ENCODE assay signal across 17 cellular contexts in genomic region chr11:44397586-44398178, GRCh38.
"Had no signal": no experiment of that assay in that cellular context is flagged by ENCODE, and none has a peak within 500 bp of the region (broad histone marks: within the 10 kb centered on the region; RNA-seq: fewer than 3 reads in every experiment).

No MANE protein-coding gene starts in this region.

- DNase-seq: effector memory CD8-positive, alpha-beta T cell; glutamatergic neuron; immature natural killer cell; mesendoderm; mucosa of descending colon; natural killer cell; occipital lobe; pancreas; stimulated activated CD4-positive, alpha-beta T cell treated with anti-CD3 and anti-CD28 coated beads, Interleukin-4, amount 100 ng/mL, for 1 hour; stimulated activated CD8-positive, alpha-beta memory T cell treated with anti-CD3 and anti-CD28 coated beads, Interleukin-4, amount 100 ng/mL, for 48 hours; upper lobe of right lung had no signal

- H3K4me2 ChIP-seq: smooth muscle cell had no signal

- H3K27ac ChIP-seq: epithelial cell of prostate, esophagus muscularis mucosa, gastroesophageal sphincter, pancreas, tibial nerve, upper lobe of right lung, vagina had no signal

- H3K4me1 ChIP-seq: esophagus muscularis mucosa, gastroesophageal sphincter, pancreas, tibial nerve, upper lobe of right lung, vagina had no signal

- H3K36me3 ChIP-seq: esophagus muscularis mucosa, gastroesophageal sphincter, pancreas, tibial nerve, upper lobe of right lung, vagina had no signal

- ATAC-seq: effector memory CD8-positive, alpha-beta T cell; gastroesophageal sphincter; mucosa of descending colon; natural killer cell; pancreas; upper lobe of right lung had no signal

- H3K4me3 ChIP-seq: esophagus muscularis mucosa, gastroesophageal sphincter, mucosa of descending colon, pancreas, smooth muscle cell, tibial nerve, upper lobe of right lung, vagina had no signal

- H3K9me3 ChIP-seq: mucosa of descending colon, pancreas, upper lobe of right lung, vagina had no signal

- H3K27me3 ChIP-seq: pancreas, tibial nerve, vagina had no signal
